Comparison of ENCODE assay signal across 11 cellular contexts in genomic region chr17:53319947-53320346, GRCh38.
"Had no signal": no experiment of that assay in that cellular context is flagged by ENCODE, and none has a peak within 500 bp of the region (broad histone marks: within the 10 kb centered on the region; RNA-seq: fewer than 3 reads in every experiment).

No MANE protein-coding gene starts in this region.

- H3K9me3 ChIP-seq: HAP-1 had no signal

- H2AFZ ChIP-seq: GM23248, GM23338 had no signal

- H3K4me1 ChIP-seq: HAP-1 had no signal

- FAIRE-seq: H1, H54 had no signal

- DNase-seq: GM23248, GOT3, H7, H9, HCEC 1CT, HFFc6 had no signal

- H3K4me3 ChIP-seq: GM23248, GM23338, HAP-1 had no signal

- H3K9ac ChIP-seq: GM23248 had no signal

- ATAC-seq: GM23338, HCT116 had no signal

- H3K27ac ChIP-seq: GM23248 had no signal

- H3K4me2 ChIP-seq: GM23338 had no signal

- H3K36me3 ChIP-seq: HAP-1 had no signal
